Comparison of ENCODE assay signal across 17 cellular contexts in genomic region chr5:108295588-108296368, GRCh38.
A peak's percentile ranks its signal among the peaks of the same experiment; 100 is the strongest.
DNase-seq lines count a peak whose midpoint lies in the region; ATAC-seq, FAIRE-seq and TF ChIP-seq lines count a peak whose summit lies in the region.
"Had no signal": no experiment of that assay in that cellular context is flagged by ENCODE, and none has a peak within 500 bp of the region (broad histone marks: within the 10 kb centered on the region; RNA-seq: fewer than 3 reads in every experiment).

No MANE protein-coding gene starts in this region.

- BruUV-seq in MCF 10A (replicated peaks; lab: Mats Ljungman, UMichigan): TSS peak; percentile 60

- no peaks in the 10 kb centered on the region for H3K27me3 Mint-ChIP-seq in MCF 10A (ENCODE audit: insufficient read depth, unreplicated experiment)
- H3K27me3 Mint-ChIP-seq: activated B cell treated with CpG ODN at 0.5 μM for 24 hours; activated CD8-positive, alpha-beta memory T cell treated with anti-CD3 and anti-CD28 coated beads, Interleukin-2, amount 10 ng/mL, durations not matched to agents 7 days and 5 days had no signal

- no peaks in the 10 kb centered on the region for H3K9me3 Mint-ChIP-seq in MCF 10A (ENCODE audit: unreplicated experiment)
- H3K9me3 Mint-ChIP-seq: activated B cell treated with CpG ODN at 0.5 μM for 24 hours had no signal

- H3K4me1 Mint-ChIP-seq in MCF 10A (ENCODE audit: insufficient read depth, unreplicated experiment): peaks cover 14% of the 10 kb centered on the region
- H3K4me1 Mint-ChIP-seq: activated B cell treated with CpG ODN at 0.5 μM for 24 hours had no signal

- POLR2A ChIA-PET in MCF 10A (lab: Yijun Ruan, JAX): interaction anchor here (0.6 to 2.0 kb wide), 6 partner anchors 9 to 443 kb away, joined by 3 to 7 read pairs (median 3); partner anchors contain the start of gene FBXL17

- peak overlapping the region; percentile 51 for H3K4me3 Mint-ChIP-seq in MCF 10A (ENCODE audit: unreplicated experiment)
- H3K4me3 Mint-ChIP-seq: activated B cell treated with CpG ODN at 0.5 μM for 24 hours; activated CD8-positive, alpha-beta memory T cell treated with anti-CD3 and anti-CD28 coated beads, Interleukin-2, amount 10 ng/mL, durations not matched to agents 7 days and 5 days had no signal

- no peaks in the 10 kb centered on the region for H3K9me3 ChIP-seq in breast epithelium
- H3K9me3 ChIP-seq in kidney (ENCODE audit: control insufficient read depth in 1 of 2, low read length in 2 of 2): no peaks in the 10 kb centered on the region
- H3K9me3 ChIP-seq: Caco-2 had no signal

- no peak overlapping the region for H3K9ac ChIP-seq in kidney (ENCODE audit: low read length in 2 of 2)

- TF ChIP-seq POLR2A in breast epithelium (IDR thresholded peaks at IDR 0.05): no peak

- H3K27ac ChIP-seq in breast epithelium (no peak overlapping the region), kidney (ENCODE audit: low read depth in 2 of 2, low read length in 2 of 2) (no peak overlapping the region)

- CTCF ChIA-PET in MCF 10A (lab: Yijun Ruan, JAX): interaction anchor here (0.6 to 1.4 kb wide), 2 partner anchors 35 to 91 kb away, joined by 3 read pairs; no protein-coding TSS in a partner anchor

- ATAC-seq in HG02588 (IDR thresholded peaks at IDR 0.05; ENCODE audit: unreplicated experiment): no peak
- ATAC-seq: activated CD8-positive, alpha-beta memory T cell treated with anti-CD3 and anti-CD28 coated beads, Interleukin-2, amount 10 ng/mL, durations not matched to agents 7 days and 5 days had no signal

- no peaks in the 10 kb centered on the region for H3K27me3 ChIP-seq in breast epithelium

- peak overlapping the region; percentile 39 for H3K27ac Mint-ChIP-seq in MCF 10A (ENCODE audit: low read depth, unreplicated experiment)
- H3K27ac Mint-ChIP-seq: activated B cell treated with CpG ODN at 0.5 μM for 24 hours; activated CD8-positive, alpha-beta memory T cell treated with anti-CD3 and anti-CD28 coated beads, Interleukin-2, amount 10 ng/mL, durations not matched to agents 7 days and 5 days had no signal

- intact Hi-C loops in MCF 10A (cut with micrococcal nuclease) (no loop called here), breast epithelium (cut with DNase I; ENCODE audit: low total_unique reads) (no loop called here), kidney (cut with DNase I) (no loop called here)

- H3K36me3 ChIP-seq in breast epithelium: no peaks in the 10 kb centered on the region
- H3K36me3 ChIP-seq in kidney (ENCODE audit: control insufficient read depth in 1 of 2, insufficient read depth in 2 of 2, low read length in 2 of 2): no peaks in the 10 kb centered on the region

- H3K4me3 ChIP-seq in breast epithelium (no peak overlapping the region), choroid plexus epithelial cell (ENCODE audit: low read depth, low read length) (no peak overlapping the region), kidney (ENCODE audit: low read length in 2 of 2) (no peak overlapping the region)

- FAIRE-seq in kidney (lab: Jason Lieb, UNC): peak; percentile 29
- FAIRE-seq: H1 had no signal

- H3K36me3 Mint-ChIP-seq in MCF 10A (ENCODE audit: insufficient read depth, unreplicated experiment): no peaks in the 10 kb centered on the region
- H3K36me3 Mint-ChIP-seq: activated CD8-positive, alpha-beta memory T cell treated with anti-CD3 and anti-CD28 coated beads, Interleukin-2, amount 10 ng/mL, durations not matched to agents 7 days and 5 days had no signal

- peak; percentile 50 for DNase-seq in MCF 10A (ENCODE audit: unreplicated experiment)
- DNase-seq in breast epithelium (ENCODE audit: low spot score in 2 of 2): no peak
- DNase-seq in choroid plexus epithelial cell (ENCODE audit: low read depth): peak; percentile 43
- no peak for DNase-seq in kidney
- no peak for DNase-seq in OCI-M1 (lab: John Stamatoyannopoulos, UW)
- DNase-seq in NCI-H524 (lab: John Stamatoyannopoulos, UW): no peak
- DNase-seq in SHP77 (lab: John Stamatoyannopoulos, UW): no peak
- DNase-seq: activated B cell treated with CpG ODN at 0.5 μM for 24 hours; activated CD8-positive, alpha-beta memory T cell treated with anti-CD3 and anti-CD28 coated beads, Interleukin-2, amount 10 ng/mL, durations not matched to agents 7 days and 5 days; activated naive CD4-positive, alpha-beta T cell treated with anti-CD3 and anti-CD28 coated beads, Interleukin-2, amount 50 U/mL, for 16 hours; Caco-2; central memory CD4-positive, alpha-beta T cell; mesendoderm; NCI-H2171; stimulated activated CD4-positive, alpha-beta T cell treated with anti-CD3 and anti-CD28 coated beads, Interleukin-12 subunit alpha, Interleukin-12 subunit beta, amount 100 ng/mL, for 4 hours had no signal

- TF ChIP-seq CTCF in MCF 10A (IDR thresholded peaks at IDR 0.05; ENCODE audit: unreplicated experiment): no peak
- TF ChIP-seq CTCF in breast epithelium (IDR thresholded peaks at IDR 0.05): no peak
- TF ChIP-seq CTCF in choroid plexus epithelial cell (conservative IDR thresholded peaks at IDR 0.05; ENCODE audit: low read depth, low read length): no peak
- TF ChIP-seq CTCF in kidney (IDR thresholded peaks at IDR 0.05; ENCODE audit: borderline replicate concordance, extremely low read depth, insufficient read depth): no peak

- H3K4me1 ChIP-seq in breast epithelium (no peaks in the 10 kb centered on the region), kidney (ENCODE audit: control insufficient read depth in 1 of 2, insufficient read depth in 1 of 2, low read depth in 1 of 2, low read length in 2 of 2) (no peaks in the 10 kb centered on the region)
- H3K4me1 ChIP-seq: Caco-2 had no signal

Comparison
In these comparisons a context has a peak if more than half of its experiments do, and no peak if none do; other contexts are left out.
1. DNase-seq: peak in MCF 10A (single experiment) and choroid plexus epithelial cell (single experiment); none in breast epithelium (0 of 2), kidney (single experiment), OCI-M1 (single experiment), NCI-H524 (0 of 2) and SHP77 (0 of 2).